18 cellular contexts compared by ENCODE assay signal in the genomic region with DNA sequence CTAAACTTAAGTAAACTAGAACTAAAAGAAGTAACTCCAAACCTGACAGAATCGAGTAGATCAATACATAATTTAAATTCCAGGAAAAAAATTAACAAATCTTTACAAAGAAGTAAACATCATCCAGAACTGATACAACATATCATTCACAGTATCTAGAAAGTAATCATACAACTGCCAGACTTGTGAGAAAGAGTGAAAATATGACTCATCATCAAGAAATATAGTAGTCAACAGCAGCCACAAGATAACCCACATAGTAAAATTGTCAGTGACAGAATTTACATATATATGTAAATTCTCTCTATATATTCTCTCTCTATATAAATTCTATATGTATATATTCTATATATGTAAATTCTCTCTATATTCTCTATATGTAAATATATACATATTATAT.
DNase-seq lines count a peak whose midpoint lies in the region; ATAC-seq, FAIRE-seq and TF ChIP-seq lines count a peak whose summit lies in the region.
"Had no signal": no experiment of that assay in that cellular context is flagged by ENCODE, and none has a peak within 500 bp of the region (broad histone marks: within the 10 kb centered on the region; RNA-seq: fewer than 3 reads in every experiment).

No MANE protein-coding gene starts in this region.

- H3K4me3 Mint-ChIP-seq in stimulated activated effector memory CD8-positive, alpha-beta T cell treated with anti-CD3 and anti-CD28 coated beads, Interleukin-12 subunit alpha, Interleukin-12 subunit beta, amount 100 ng/mL, for 72 hours, result no peak overlapping the region
- H3K4me3 Mint-ChIP-seq in T-helper 2 cell treated with Interferon-gamma antibody and Interleukin-4, amounts not matched to agents 5 μg/mL and 100 μg/mL, for 36 hours, result no peak overlapping the region
- H3K4me3 Mint-ChIP-seq: CD8-positive, alpha-beta T cell had no signal

- H3K4me1 Mint-ChIP-seq in stimulated activated effector memory CD8-positive, alpha-beta T cell treated with anti-CD3 and anti-CD28 coated beads, Interleukin-12 subunit alpha, Interleukin-12 subunit beta, amount 100 ng/mL, for 72 hours, result no peaks in the 10 kb centered on the region
- peaks cover 5% of the 10 kb centered on the region for H3K4me1 Mint-ChIP-seq in T-helper 2 cell treated with Interferon-gamma antibody and Interleukin-4, amounts not matched to agents 5 μg/mL and 100 μg/mL, for 36 hours (ENCODE audit: low read depth)

- no peaks in the 10 kb centered on the region for H3K27me3 ChIP-seq in bronchial epithelial cell (ENCODE audit: control insufficient read depth, insufficient read depth, low read length)
- H3K27me3 ChIP-seq: BE2C had no signal

- H3K9me3 Mint-ChIP-seq in stimulated activated effector memory CD8-positive, alpha-beta T cell treated with anti-CD3 and anti-CD28 coated beads, Interleukin-12 subunit alpha, Interleukin-12 subunit beta, amount 100 ng/mL, for 72 hours, result peaks cover 3% of the 10 kb centered on the region
- no peaks in the 10 kb centered on the region for H3K9me3 Mint-ChIP-seq in T-helper 2 cell treated with Interferon-gamma antibody and Interleukin-4, amounts not matched to agents 5 μg/mL and 100 μg/mL, for 36 hours
- H3K9me3 Mint-ChIP-seq: CD8-positive, alpha-beta T cell had no signal

- H3K36me3 ChIP-seq in bronchial epithelial cell (ENCODE audit: control insufficient read depth, insufficient read depth, low read length), result no peaks in the 10 kb centered on the region
- H3K36me3 ChIP-seq: BE2C had no signal

- no peak for TF ChIP-seq CTCF in bronchial epithelial cell (IDR thresholded peaks at IDR 0.05; ENCODE audit: insufficient read depth, low read length, severe bottlenecking)

- ATAC-seq in GM18909 (IDR thresholded peaks at IDR 0.05; ENCODE audit: poor library complexity, unreplicated experiment), result peak; percentile 58
- ATAC-seq in HG03060 (IDR thresholded peaks at IDR 0.05; ENCODE audit: low read depth, unreplicated experiment), result peak; percentile 45
- ATAC-seq in stimulated activated effector memory CD8-positive, alpha-beta T cell treated with anti-CD3 and anti-CD28 coated beads, Interleukin-12 subunit alpha, Interleukin-12 subunit beta, amount 100 ng/mL, for 72 hours, result peak; percentile 77
- ATAC-seq: A549; CD8-positive, alpha-beta T cell; HCT116 had no signal

- DNase-seq in bronchial epithelial cell (ENCODE audit: low read depth) (peak; percentile 12), GDM1 (lab: John Stamatoyannopoulos, UW) (no peak)
- no peak for DNase-seq in stimulated activated effector memory CD8-positive, alpha-beta T cell treated with anti-CD3 and anti-CD28 coated beads, Interleukin-12 subunit alpha, Interleukin-12 subunit beta, amount 100 ng/mL, for 72 hours (ENCODE audit: low spot score in 2 of 2)
- no peak for DNase-seq in T-helper 2 cell treated with Interferon-gamma antibody and Interleukin-4, amounts not matched to agents 5 μg/mL and 100 μg/mL, for 36 hours (ENCODE audit: low spot score)
- DNase-seq: BE2C; CD8-positive, alpha-beta T cell; COR-L47; DMS153; DMS79 treated with DMSO at 0.1 percent for 48 hours; EL had no signal

- H3K27ac Mint-ChIP-seq in stimulated activated effector memory CD8-positive, alpha-beta T cell treated with anti-CD3 and anti-CD28 coated beads, Interleukin-12 subunit alpha, Interleukin-12 subunit beta, amount 100 ng/mL, for 72 hours, result no peak overlapping the region
- no peak overlapping the region for H3K27ac Mint-ChIP-seq in T-helper 2 cell treated with Interferon-gamma antibody and Interleukin-4, amounts not matched to agents 5 μg/mL and 100 μg/mL, for 36 hours
- H3K27ac Mint-ChIP-seq: CD8-positive, alpha-beta T cell had no signal

- FAIRE-seq in bronchial epithelial cell (lab: Jason Lieb, UNC), result no peak
- FAIRE-seq: A549, D721Med, G401.6, GM12892, H54 had no signal

- H3K27me3 Mint-ChIP-seq in T-helper 2 cell treated with Interferon-gamma antibody and Interleukin-4, amounts not matched to agents 5 μg/mL and 100 μg/mL, for 36 hours (ENCODE audit: low read depth), result no peaks in the 10 kb centered on the region

- no peaks in the 10 kb centered on the region for H3K36me3 Mint-ChIP-seq in stimulated activated effector memory CD8-positive, alpha-beta T cell treated with anti-CD3 and anti-CD28 coated beads, Interleukin-12 subunit alpha, Interleukin-12 subunit beta, amount 100 ng/mL, for 72 hours
- no peaks in the 10 kb centered on the region for H3K36me3 Mint-ChIP-seq in T-helper 2 cell treated with Interferon-gamma antibody and Interleukin-4, amounts not matched to agents 5 μg/mL and 100 μg/mL, for 36 hours (ENCODE audit: low read depth)
- H3K36me3 Mint-ChIP-seq: CD8-positive, alpha-beta T cell had no signal

- H3K4me3 ChIP-seq in bronchial epithelial cell (ENCODE audit: low read depth, low read length), result no peak overlapping the region
- H3K4me3 ChIP-seq: A549 had no signal
